ENCODE assay signal across 8 cellular contexts in genomic region chr7:152759655-152760383, GRCh38. TPM values are rescaled to one million over a fixed set of nuclear protein-coding genes. Genes with fewer than 3 reads are reported as not detected.
DNase-seq lines count a peak whose midpoint lies in the region; ATAC-seq and FAIRE-seq lines count a peak whose summit lies in the region.

ACTR3B (plus strand) TSS chr7:152759752; CDS start chr7:152759883, 131 bp downstream.

- no peaks in the 10 kb centered on the region for H3K9me3 Mint-ChIP-seq in CD4-positive, CD25-positive, alpha-beta regulatory T cell

- H3K27ac ChIP-seq in CD4-positive, CD25-positive, alpha-beta regulatory T cell (ENCODE audit: insufficient read depth, low read length, poor library complexity, severe bottlenecking): peak within 1 kb of the TSS; percentile 65
- peak within 1 kb of the TSS; percentile 50 for H3K27ac ChIP-seq in epithelial cell of prostate

- H3K4me1 ChIP-seq in CD4-positive, CD25-positive, alpha-beta regulatory T cell (ENCODE audit: control insufficient read depth, insufficient read depth, low read length, poor library complexity, severe bottlenecking): peaks cover 20% of the 10 kb centered on the region

- peak within 1 kb of the TSS; percentile 95 to 98 (median 96) for H3K27ac Mint-ChIP-seq in CD4-positive, CD25-positive, alpha-beta regulatory T cell

- H3K4me1 Mint-ChIP-seq in CD4-positive, CD25-positive, alpha-beta regulatory T cell: peaks cover 8 to 28% (median 17%) of the 10 kb centered on the region in 4 donors

- ATAC-seq in CD4-positive, CD25-positive, alpha-beta regulatory T cell (ENCODE audit: low read depth in 2 of 2): peak; percentile 85 to 92
- ATAC-seq in HG03432 (IDR thresholded peaks at IDR 0.05; ENCODE audit: unreplicated experiment): peak; percentile 89

- peak; percentile 83 to 92 (median 91) for DNase-seq in CD4-positive, CD25-positive, alpha-beta regulatory T cell
- DNase-seq in GM19239 (ENCODE audit: insufficient read length, low spot score): peak; percentile 82
- peak; percentile 47 for DNase-seq in NOMO-1 treated with DMSO at 0.1 percent for 48 hours (lab: John Stamatoyannopoulos, UW; ENCODE audit: unreplicated experiment)
- DNase-seq in activated T-cell treated with anti-CD3 and anti-CD28 coated beads for 4 hours: peak; percentile 88
- peak; percentile 24 for DNase-seq in epithelial cell of prostate (ENCODE audit: low read depth, low spot score)
- peak; percentile 91 for DNase-seq in mucosa of gallbladder (ENCODE audit: low spot score)
- DNase-seq in stimulated activated CD8-positive, alpha-beta memory T cell treated with anti-CD3 and anti-CD28 coated beads, Interleukin-4, amount 100 ng/mL, for 1 hour (ENCODE audit: low read depth in 2 of 2, low spot score in 1 of 2): peak; percentile 82 to 84

- H3K36me3 Mint-ChIP-seq in CD4-positive, CD25-positive, alpha-beta regulatory T cell: no peaks in the 10 kb centered on the region

- peak within 1 kb of the TSS; percentile 88 for H3K4me3 ChIP-seq in CD4-positive, CD25-positive, alpha-beta regulatory T cell (ENCODE audit: low read depth, low read length)

- no peaks in the 10 kb centered on the region for H3K27me3 ChIP-seq in CD4-positive, CD25-positive, alpha-beta regulatory T cell (ENCODE audit: control insufficient read depth, insufficient read depth, low read length)

- H3K36me3 ChIP-seq in CD4-positive, CD25-positive, alpha-beta regulatory T cell (ENCODE audit: control insufficient read depth, insufficient read depth, low read length): no peaks in the 10 kb centered on the region

- no peak for FAIRE-seq in GM19239 (lab: Jason Lieb, UNC)

- H3K27me3 Mint-ChIP-seq in CD4-positive, CD25-positive, alpha-beta regulatory T cell: peaks cover 4% of the 10 kb centered on the region

- H3K4me3 Mint-ChIP-seq in CD4-positive, CD25-positive, alpha-beta regulatory T cell: peak within 1 kb of the TSS; percentile 96 to 97 (median 96)

- H3K9me3 ChIP-seq in CD4-positive, CD25-positive, alpha-beta regulatory T cell (ENCODE audit: control insufficient read depth in 2 of 2, low read length in 2 of 2): no peaks in the 10 kb centered on the region

RNA-seq across cellular contexts. Expression of gene ACTR3B, which starts in this region (rescaled TPM):
- total RNA-seq in CD4-positive, CD25-positive, alpha-beta regulatory T cell: 6.8 TPM
- polyA plus RNA-seq in CD4-positive, CD25-positive, alpha-beta regulatory T cell: 1 to 10 TPM; 4.8 to 8.1 (median 6.5) TPM
- 7.3 TPM for total RNA-seq in mucosa of gallbladder

Comparison
In these comparisons a context has a peak if more than half of its experiments do, and no peak if none do; other contexts are left out.
1. Peak in every context shown above with its lines: DNase-seq, ATAC-seq, H3K4me3 ChIP-seq and H3K27ac ChIP-seq.
2. DNase-seq: peak in every context shown above with its lines; median percentile 91 in CD4-positive, CD25-positive, alpha-beta regulatory T cell; 91 in mucosa of gallbladder; 88 in activated T-cell treated with anti-CD3 and anti-CD28 coated beads for 4 hours; 83 in stimulated activated CD8-positive, alpha-beta memory T cell treated with anti-CD3 and anti-CD28 coated beads, Interleukin-4, amount 100 ng/mL, for 1 hour; 82 in GM19239; 47 in NOMO-1 treated with DMSO at 0.1 percent for 48 hours; 24 in epithelial cell of prostate.